ENCODE assay signal across 24 cellular contexts in the genomic region with DNA sequence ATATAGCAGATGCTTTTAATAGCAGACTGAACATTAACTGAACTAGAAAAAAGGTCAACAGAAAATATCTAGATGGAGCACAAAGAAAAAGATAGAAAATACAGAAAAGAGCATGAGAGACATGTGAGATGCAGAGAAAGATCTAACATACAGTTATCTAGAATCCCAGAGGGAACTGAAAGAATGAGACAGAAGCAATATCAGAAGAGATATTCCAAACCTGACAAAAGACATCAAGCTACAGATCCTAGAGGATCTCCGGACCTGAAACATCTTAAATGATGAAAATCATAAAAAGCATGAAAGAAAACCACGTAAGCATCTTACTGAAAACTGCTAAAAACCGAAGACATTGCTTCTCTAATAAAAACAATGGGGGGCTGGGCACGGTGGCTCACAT.
"Had no signal": no experiment of that assay in that cellular context is flagged by ENCODE, and none has a peak within 500 bp of the region (broad histone marks: within the 10 kb centered on the region; RNA-seq: fewer than 3 reads in every experiment).

No MANE protein-coding gene starts in this region.

- H3K4me1 Mint-ChIP-seq: mesothelial cell of epicardium had no signal

- H3K27ac Mint-ChIP-seq: mesothelial cell of epicardium had no signal

- H3K4me3 ChIP-seq: coronary artery, dorsolateral prefrontal cortex, esophagus squamous epithelium, gastrocnemius medialis, heart right ventricle, left lung, lower lobe of right lung, mucosa of descending colon had no signal

- H3K9me3 ChIP-seq: gastrocnemius medialis had no signal

- H3K36me3 ChIP-seq: left lung, lower lobe of right lung had no signal

- H3K4me3 Mint-ChIP-seq: mesothelial cell of epicardium had no signal

- H3K27ac ChIP-seq: coronary artery, dorsolateral prefrontal cortex, epithelial cell of prostate, esophagus squamous epithelium, gastrocnemius medialis, heart right ventricle, left lung, lower lobe of right lung had no signal

- H3K4me1 ChIP-seq: gastrocnemius medialis had no signal

- H3K27me3 Mint-ChIP-seq: naive B cell had no signal

- DNase-seq: dermis blood vessel endothelial cell; dorsolateral prefrontal cortex; effector CD4-positive, alpha-beta T cell; effector memory CD4-positive, alpha-beta T cell; erythroblast; esophagus squamous epithelium; foreskin fibroblast; foreskin melanocyte; gastrocnemius medialis; glutamatergic neuron; head of caudate nucleus; heart right ventricle; hippocampal formation; left cardiac atrium; left lung; left ventricle myocardium superior; lower lobe of right lung; mesenchymal stem cell; mucosa of descending colon; naive B cell had no signal

- ATAC-seq: esophagus mucosa, gastrocnemius medialis, heart right ventricle, left cardiac atrium, left lung, left ventricle myocardium superior, lower lobe of right lung, mucosa of descending colon had no signal

- H3K27me3 ChIP-seq: dorsolateral prefrontal cortex, esophagus squamous epithelium, gastrocnemius medialis, heart right ventricle, left lung had no signal
